In the genomic region with DNA sequence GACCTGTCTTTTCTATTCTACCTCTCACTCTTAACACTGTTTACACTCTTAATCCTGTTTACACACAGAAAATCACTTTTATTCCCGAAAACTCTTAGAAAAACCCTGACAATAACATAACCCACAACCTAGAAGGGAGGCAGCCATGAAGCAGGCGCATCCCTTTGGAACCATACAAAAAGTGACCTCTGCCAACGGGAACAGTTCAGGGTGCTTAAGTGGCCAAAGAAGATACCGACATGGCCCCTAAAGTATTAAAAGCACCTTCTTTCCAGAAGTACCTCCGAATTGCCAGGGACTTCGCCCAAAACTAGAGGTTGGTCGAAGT, we compare ENCODE assay signal across 8 cellular contexts. TPM values are rescaled to one million over a fixed set of nuclear protein-coding genes. Genes with fewer than 3 reads are reported as not detected.
DNase-seq lines count a peak whose midpoint lies in the region; ATAC-seq and TF ChIP-seq lines count a peak whose summit lies in the region.

No MANE protein-coding gene starts in this region.

- POLR2A ChIA-PET in HEK293T (lab: Yijun Ruan, JAX) (no interaction called here), Panc1 (lab: Charles Lee) (interaction anchor here (0.6 kb wide), 1 partner anchor 10 kb away, joined by 3 read pairs; no protein-coding TSS in a partner anchor)

- peaks cover 10% of the 10 kb centered on the region; the same call in 1 of the 2 replicates for H3K4me1 ChIP-seq in Panc1 (ENCODE audit: control insufficient read depth, insufficient read depth, low read length)

- no peaks in the 10 kb centered on the region for H3K27me3 ChIP-seq in Panc1 (ENCODE audit: control insufficient read depth, insufficient read depth, low read length)

- in situ Hi-C loops in Panc1 (cut with HindIII; ENCODE audit: low pct_unique_long_range_greater_than_20kb, low sequenced_read_pairs) = no loop called here

- H3K27ac ChIP-seq in Panc1 (ENCODE audit: low read length) = peak overlapping the region; percentile 87
- peak overlapping the region; percentile 60 for H3K27ac ChIP-seq in epithelial cell of prostate

- TF ChIP-seq CTCF in Panc1 (IDR thresholded peaks at IDR 0.05) (no peak), omental fat pad (IDR thresholded peaks at IDR 0.05) (no peak)

- TSS peak; percentile 86 for BruUV-seq in Panc1 (replicated peaks; lab: Mats Ljungman, UMichigan)

- CTCF ChIA-PET in HEK293T (lab: Yijun Ruan, JAX) (no interaction called here), Panc1 (lab: Charles Lee) (no interaction called here)

- intact Hi-C loops in Panc1 (cut with micrococcal nuclease; ENCODE audit: unreplicated experiment) = no loop called here

- peak overlapping the region; percentile 99 to 100 for H3K4me3 ChIP-seq in Panc1 (ENCODE audit: low read depth in 2 of 2, low read length in 2 of 2)

- peaks cover 8% of the 10 kb centered on the region; the same call in 1 of the 2 replicates for H3K36me3 ChIP-seq in Panc1 (ENCODE audit: control insufficient read depth, insufficient read depth, low read length)

- H3K9me3 ChIP-seq in Panc1 (ENCODE audit: control insufficient read depth, insufficient read depth, low read depth, low read length) = no peaks in the 10 kb centered on the region

- ATAC-seq in GM18502 (IDR thresholded peaks at IDR 0.05; ENCODE audit: poor library complexity, unreplicated experiment) (peak; percentile 14), Panc1 (peak; percentile 5; the same call in 1 of the 2 replicates), omental fat pad (ENCODE audit: low FRiP score) (peak; percentile 21)

- DNase-seq in HEK293T (ENCODE audit: extremely low spot score) (peak; percentile 8), Panc1 (ENCODE audit: low read depth, low spot score) (no peak), epithelial cell of prostate (ENCODE audit: low read depth, low spot score) (no peak), omental fat pad (ENCODE audit: low spot score) (no peak), superior temporal gyrus (ENCODE audit: extremely low spot score) (no peak), NCI-H510A (lab: John Stamatoyannopoulos, UW) (no peak), NCI-H2029 treated with DMSO at 0.1 percent for 48 hours (lab: John Stamatoyannopoulos, UW) (no peak)

TF ChIP-seq in HEK293T, 16 proteins besides CTCF, POLR2A, EP300 and RAD21:
- TF ChIP-seq FOXA1 (IDR thresholded peaks at IDR 0.05) = no peak
- no peak for TF ChIP-seq NFRKB (IDR thresholded peaks at IDR 0.05)
- no peak for TF ChIP-seq L3MBTL2 (conservative IDR thresholded peaks at IDR 0.05)
- TF ChIP-seq SP1 (IDR thresholded peaks at IDR 0.05) = no peak
- TF ChIP-seq BHLHE40 (IDR thresholded peaks at IDR 0.05; ENCODE audit: borderline replicate concordance) = no peak
- no peak for TF ChIP-seq ZNF384 (IDR thresholded peaks at IDR 0.05)
- TF ChIP-seq CTBP1 (IDR thresholded peaks at IDR 0.05; ENCODE audit: borderline replicate concordance) = no peak
- TF ChIP-seq FOXM1 (IDR thresholded peaks at IDR 0.05; ENCODE audit: borderline replicate concordance) = no peak
- TF ChIP-seq SUZ12 (IDR thresholded peaks at IDR 0.05) = no peak
- TF ChIP-seq ELF4 (IDR thresholded peaks at IDR 0.05) = no peak
- TF ChIP-seq ARNT (IDR thresholded peaks at IDR 0.05) = no peak
- no peak for TF ChIP-seq FOXK2 (IDR thresholded peaks at IDR 0.05)
- no peak for TF ChIP-seq HDGF (IDR thresholded peaks at IDR 0.05; ENCODE audit: borderline replicate concordance)
- TF ChIP-seq LEF1 (IDR thresholded peaks at IDR 0.05; ENCODE audit: borderline replicate concordance) = no peak
- TF ChIP-seq TARDBP (IDR thresholded peaks at IDR 0.05) = no peak
- TF ChIP-seq, protein P1, sequence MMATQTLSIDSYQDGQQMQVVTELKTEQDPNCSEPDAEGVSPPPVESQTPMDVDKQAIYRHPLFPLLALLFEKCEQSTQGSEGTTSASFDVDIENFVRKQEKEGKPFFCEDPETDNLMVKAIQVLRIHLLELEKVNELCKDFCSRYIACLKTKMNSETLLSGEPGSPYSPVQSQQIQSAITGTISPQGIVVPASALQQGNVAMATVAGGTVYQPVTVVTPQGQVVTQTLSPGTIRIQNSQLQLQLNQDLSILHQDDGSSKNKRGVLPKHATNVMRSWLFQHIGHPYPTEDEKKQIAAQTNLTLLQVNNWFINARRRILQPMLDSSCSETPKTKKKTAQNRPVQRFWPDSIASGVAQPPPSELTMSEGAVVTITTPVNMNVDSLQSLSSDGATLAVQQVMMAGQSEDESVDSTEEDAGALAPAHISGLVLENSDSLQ (IDR thresholded peaks at IDR 0.05) = no peak
TF ChIP-seq in HEK293T: peak in this region for 0.

RNA-seq across cellular contexts. Expression of a gene that starts 0.5 kb away (rescaled TPM):
- total RNA-seq in Panc1 (2021; ENCODE audit: unreplicated experiment) (7.1 TPM), omental fat pad (10 to 100 TPM; 10.8 to 18.1 (median 15.4) TPM)
- 5.9 TPM for polyA plus RNA-seq in Panc1 (2012; ENCODE audit: insufficient read length)

RNA-seq across cellular contexts. Expression of a gene that starts 0.6 kb away (rescaled TPM):
- total RNA-seq in Panc1 (2021; ENCODE audit: unreplicated experiment) (5.5 TPM), omental fat pad (1 to 10 TPM; 1.8 to 6.8 (median 4.5) TPM)
- polyA plus RNA-seq in Panc1 (2012; ENCODE audit: insufficient read length) = 1.4 TPM

RNA-seq across cellular contexts. Expression of a gene that starts 37.2 kb away (rescaled TPM):
- total RNA-seq in Panc1 (2021; ENCODE audit: unreplicated experiment) (not detected), omental fat pad (not detected)
- not detected for polyA plus RNA-seq in Panc1 (2012; ENCODE audit: insufficient read length)
